ENCODE assay signal across 19 cellular contexts in genomic region chr9:79120533-79121315, GRCh38.
DNase-seq lines count a peak whose midpoint lies in the region; ATAC-seq, FAIRE-seq and TF ChIP-seq lines count a peak whose summit lies in the region.
"Had no signal": no experiment of that assay in that cellular context is flagged by ENCODE, and none has a peak within 500 bp of the region (broad histone marks: within the 10 kb centered on the region; RNA-seq: fewer than 3 reads in every experiment).

No MANE protein-coding gene starts in this region.

- H3K27ac ChIP-seq in astrocyte (ENCODE audit: low read depth, low read length): no peak overlapping the region
- no peak overlapping the region for H3K27ac ChIP-seq in prostate gland
- H3K27ac ChIP-seq: cardiac muscle cell, dorsolateral prefrontal cortex, uterus had no signal

- H3K36me3 ChIP-seq in astrocyte (ENCODE audit: insufficient read depth, low read length) (no peaks in the 10 kb centered on the region), prostate gland (no peaks in the 10 kb centered on the region)
- H3K36me3 ChIP-seq: cardiac muscle cell, HAP-1, uterus had no signal

- H3K4me1 ChIP-seq in astrocyte (ENCODE audit: insufficient read depth, low read length) (no peaks in the 10 kb centered on the region), prostate gland (replicated peaks) (no peaks in the 10 kb centered on the region)
- H3K4me1 ChIP-seq: Caco-2, HAP-1, uterus had no signal

- H3K9me3 ChIP-seq in astrocyte (ENCODE audit: insufficient read depth, low read depth, low read length) (no peaks in the 10 kb centered on the region), prostate gland (no peaks in the 10 kb centered on the region)
- H3K9me3 ChIP-seq: Caco-2, HAP-1, uterus had no signal

- H3K27ac Mint-ChIP-seq in astrocyte (ENCODE audit: unreplicated experiment): no peak overlapping the region
- H3K27ac Mint-ChIP-seq: activated naive CD8-positive, alpha-beta T cell treated with anti-CD3 and anti-CD28 coated beads, Interleukin-2, amount 50 U/mL, for 24 hours; B cell had no signal

- H3K4me1 Mint-ChIP-seq in astrocyte (ENCODE audit: low read depth, unreplicated experiment): no peaks in the 10 kb centered on the region
- H3K4me1 Mint-ChIP-seq: activated naive CD8-positive, alpha-beta T cell treated with anti-CD3 and anti-CD28 coated beads, Interleukin-2, amount 50 U/mL, for 24 hours; B cell had no signal

- H3K27me3 Mint-ChIP-seq in astrocyte (ENCODE audit: low read depth, unreplicated experiment): peaks cover 4% of the 10 kb centered on the region

- ATAC-seq in HG02759 (IDR thresholded peaks at IDR 0.05; ENCODE audit: unreplicated experiment): no peak
- ATAC-seq: activated naive CD8-positive, alpha-beta T cell treated with anti-CD3 and anti-CD28 coated beads, Interleukin-2, amount 50 U/mL, for 24 hours; left lobe of liver had no signal

- H3K79me2 ChIP-seq in astrocyte (ENCODE audit: insufficient read depth, low read length): no peaks in the 10 kb centered on the region

- TF ChIP-seq POLR2A in prostate gland (IDR thresholded peaks at IDR 0.05): no peak

- no peak for FAIRE-seq in astrocyte (lab: Jason Lieb, UNC)
- FAIRE-seq: GM19239 had no signal

- DNase-seq in NCI-H1105 (lab: John Stamatoyannopoulos, UW) (peak; percentile 4), NCI-H1105 treated with DMSO at 0.1 percent for 48 hours (lab: John Stamatoyannopoulos, UW) (no peak), NCI-H2196 treated with DMSO at 0.1 percent for 48 hours (lab: John Stamatoyannopoulos, UW; ENCODE audit: unreplicated experiment) (peak; percentile 69), astrocyte (ENCODE audit: low read depth) (peak; percentile 8), prostate gland (ENCODE audit: low spot score) (peak; percentile 39), T-helper 1 cell (no peak), NCI-H1694 treated with DMSO at 0.1 percent for 48 hours (lab: John Stamatoyannopoulos, UW) (no peak)
- DNase-seq: 8988T; activated naive CD8-positive, alpha-beta T cell treated with anti-CD3 and anti-CD28 coated beads, Interleukin-2, amount 50 U/mL, for 24 hours; Caco-2; substantia nigra; uterus had no signal

- 25% methylated on average over 4 of the region's 4 CpGs for WGBS in prostate gland

- H3K36me3 Mint-ChIP-seq in astrocyte (ENCODE audit: low read depth, unreplicated experiment): no peaks in the 10 kb centered on the region

- no peak overlapping the region for H2AFZ ChIP-seq in astrocyte (ENCODE audit: low read depth, low read length)

- H4K20me1 ChIP-seq in astrocyte (ENCODE audit: insufficient read depth, low read length): no peaks in the 10 kb centered on the region

- no peak overlapping the region for H3K9ac ChIP-seq in astrocyte (ENCODE audit: low read length)

- no peak overlapping the region for H3K4me3 Mint-ChIP-seq in astrocyte (ENCODE audit: unreplicated experiment)
- H3K4me3 Mint-ChIP-seq: activated naive CD8-positive, alpha-beta T cell treated with anti-CD3 and anti-CD28 coated beads, Interleukin-2, amount 50 U/mL, for 24 hours; B cell had no signal

- TF ChIP-seq CTCF in astrocyte (IDR thresholded peaks at IDR 0.05; ENCODE audit: insufficient read depth, low read depth, low read length) (no peak), prostate gland (IDR thresholded peaks at IDR 0.05) (no peak)

- no peak overlapping the region for H3K4me2 ChIP-seq in astrocyte (ENCODE audit: low read length)

- intact Hi-C loops in prostate gland (cut with DNase I): no loop called here

- no peak overlapping the region for H3K4me3 ChIP-seq in astrocyte (ENCODE audit: insufficient read depth, low read depth, low read length)
- H3K4me3 ChIP-seq in prostate gland: no peak overlapping the region
- H3K4me3 ChIP-seq: cardiac muscle cell, dorsolateral prefrontal cortex, HAP-1, uterus had no signal

- no peaks in the 10 kb centered on the region for H3K9me3 Mint-ChIP-seq in astrocyte (ENCODE audit: unreplicated experiment)
- H3K9me3 Mint-ChIP-seq: activated naive CD8-positive, alpha-beta T cell treated with anti-CD3 and anti-CD28 coated beads, Interleukin-2, amount 50 U/mL, for 24 hours had no signal

- H3K27me3 ChIP-seq in astrocyte (ENCODE audit: insufficient read depth, low read length): no peaks in the 10 kb centered on the region
- H3K27me3 ChIP-seq in prostate gland (replicated peaks; ENCODE audit: insufficient read depth): no peaks in the 10 kb centered on the region
- H3K27me3 ChIP-seq: cardiac muscle cell, uterus had no signal

Comparison
In these comparisons a context has a peak if more than half of its experiments do, and no peak if none do; other contexts are left out.
1. DNase-seq: peak in NCI-H1105 (single experiment), NCI-H2196 treated with DMSO at 0.1 percent for 48 hours (single experiment), astrocyte (single experiment) and prostate gland (single experiment); none in NCI-H1105 treated with DMSO at 0.1 percent for 48 hours (single experiment), T-helper 1 cell (0 of 5) and NCI-H1694 treated with DMSO at 0.1 percent for 48 hours (single experiment).